ENCODE assay signal across 12 cellular contexts in genomic region chr3:63914312-63914711, GRCh38. TPM values are rescaled to one million over a fixed set of nuclear protein-coding genes. Genes with fewer than 3 reads are reported as not detected.
DNase-seq lines count a peak whose midpoint lies in the region; ATAC-seq, FAIRE-seq and TF ChIP-seq lines count a peak whose summit lies in the region.
"Had no signal": no experiment of that assay in that cellular context is flagged by ENCODE, and none has a peak within 500 bp of the region (broad histone marks: within the 10 kb centered on the region; RNA-seq: fewer than 3 reads in every experiment).

No MANE protein-coding gene starts in this region.

- no peak for TF ChIP-seq RAD21 in HepG2 (CRISPR knock-in tag; IDR thresholded peaks at IDR 0.05)

- H3K27ac ChIP-seq in HepG2 (ENCODE audit: extremely low read length, insufficient read depth, low read length) (peak overlapping the region; percentile 98), thyroid gland (peak overlapping the region; percentile 21 to 99 (median 86)), aorta (ENCODE audit: low read depth in 1 of 2, low read length in 2 of 2) (no peak overlapping the region), endodermal cell (ENCODE audit: low read depth, low read length) (no peak overlapping the region)

- DNase-seq in activated T-cell treated with anti-CD3 and anti-CD28 coated beads, Interleukin-2, amount 50 U/mL, for 24 hours: no peak
- DNase-seq in activated T-cell treated with anti-CD3 and anti-CD28 coated beads, Interleukin-2, amount 50 U/mL, for 1 hour: no peak
- DNase-seq in activated naive CD8-positive, alpha-beta T cell treated with anti-CD3 and anti-CD28 coated beads, Interleukin-2, amount 50 U/mL, for 24 hours: no peak
- DNase-seq in HepG2 (ENCODE audit: low spot score): no peak
- DNase-seq in thyroid gland: peak; percentile 68 to 69
- DNase-seq in aorta: no peak
- no peak for DNase-seq in endodermal cell
- DNase-seq: Caco-2 had no signal

- H3K4me1 Mint-ChIP-seq in activated T-cell treated with anti-CD3 and anti-CD28 coated beads, Interleukin-2, amount 50 U/mL, for 24 hours (ENCODE audit: low read depth): peaks cover 71% of the 10 kb centered on the region
- peaks cover 67% of the 10 kb centered on the region for H3K4me1 Mint-ChIP-seq in activated naive CD8-positive, alpha-beta T cell treated with anti-CD3 and anti-CD28 coated beads, Interleukin-2, amount 50 U/mL, for 24 hours
- peaks cover 22% of the 10 kb centered on the region for H3K4me1 Mint-ChIP-seq in endodermal cell

- peak overlapping the region; percentile 92 for H3K4me2 ChIP-seq in HepG2 (ENCODE audit: low read depth, low read length)

- no peaks in the 10 kb centered on the region for H4K20me1 ChIP-seq in HepG2 (ENCODE audit: insufficient read depth, low read length)

- no peak for FAIRE-seq in HepG2 (lab: Jason Lieb, UNC)

- H3K4me3 Mint-ChIP-seq in activated T-cell treated with anti-CD3 and anti-CD28 coated beads, Interleukin-2, amount 50 U/mL, for 24 hours: peak overlapping the region; percentile 89
- peak overlapping the region; percentile 87 for H3K4me3 Mint-ChIP-seq in activated naive CD8-positive, alpha-beta T cell treated with anti-CD3 and anti-CD28 coated beads, Interleukin-2, amount 50 U/mL, for 24 hours
- H3K4me3 Mint-ChIP-seq in endodermal cell: no peak overlapping the region

- no TSS peak for BruUV-seq in HepG2 (replicated peaks; lab: Mats Ljungman, UMichigan)

- no peak overlapping the region for H3K27ac Mint-ChIP-seq in activated T-cell treated with anti-CD3 and anti-CD28 coated beads, Interleukin-2, amount 50 U/mL, for 24 hours
- no peak overlapping the region for H3K27ac Mint-ChIP-seq in activated naive CD8-positive, alpha-beta T cell treated with anti-CD3 and anti-CD28 coated beads, Interleukin-2, amount 50 U/mL, for 24 hours
- H3K27ac Mint-ChIP-seq in endodermal cell: no peak overlapping the region

- TF ChIP-seq EP300 in HepG2 (IDR thresholded peaks at IDR 0.05; ENCODE audit: low read depth in 2 of 2, low read length in 2 of 2): no peak
- no peak for TF ChIP-seq EP300 in HepG2 (CRISPR knock-in tag; IDR thresholded peaks at IDR 0.05; ENCODE audit: borderline replicate concordance)

- POLR2A ChIA-PET in HepG2 (lab: Yijun Ruan, JAX): no interaction called here

- no peak for ATAC-seq in activated naive CD8-positive, alpha-beta T cell treated with anti-CD3 and anti-CD28 coated beads, Interleukin-2, amount 50 U/mL, for 24 hours
- no peak for ATAC-seq in HepG2
- ATAC-seq in GM21717 (IDR thresholded peaks at IDR 0.05; ENCODE audit: unreplicated experiment): no peak
- ATAC-seq in aorta (ENCODE audit: low FRiP score): no peak

- peaks cover 36% of the 10 kb centered on the region for H3K4me1 ChIP-seq in HepG2 (ENCODE audit: insufficient read depth, low read length)
- H3K4me1 ChIP-seq in thyroid gland: peaks cover 20 to 26% of the 10 kb centered on the region in 2 donors
- peaks cover 0 to 4% of the 10 kb centered on the region in 2 donors for H3K4me1 ChIP-seq in aorta (ENCODE audit: control insufficient read depth in 1 of 2, insufficient read depth in 2 of 2, low read length in 2 of 2)
- peaks cover 4% of the 10 kb centered on the region for H3K4me1 ChIP-seq in endodermal cell (ENCODE audit: control insufficient read depth, insufficient read depth, low read length)

- H3K36me3 ChIP-seq in HepG2 (replicated peaks in 1 of 2; ENCODE audit: control insufficient read depth in 1 of 2, insufficient read depth in 2 of 2, low read length in 2 of 2): peaks cover 9 to 18% of the 10 kb centered on the region in 2 experiments; a peak in 4 of 5 replicates
- peaks cover 0 to 6% of the 10 kb centered on the region in 2 donors for H3K36me3 ChIP-seq in thyroid gland
- H3K36me3 ChIP-seq in aorta (ENCODE audit: control insufficient read depth in 1 of 2, insufficient read depth in 2 of 2, low read length in 1 of 2): no peaks in the 10 kb centered on the region
- peaks cover 54% of the 10 kb centered on the region for H3K36me3 ChIP-seq in endodermal cell (ENCODE audit: control insufficient read depth, insufficient read depth, low read length)

- TF ChIP-seq CTCF in HepG2 (CRISPR knock-in tag; IDR thresholded peaks at IDR 0.05) (no peak), thyroid gland (IDR thresholded peaks at IDR 0.05) (peak in 2 of 6 experiments; percentile 13 to 27), endodermal cell (conservative IDR thresholded peaks at IDR 0.05) (no peak)

- peaks cover 31% of the 10 kb centered on the region for H3K79me2 ChIP-seq in HepG2 (ENCODE audit: insufficient read depth, low read length)

- H3K9me3 Mint-ChIP-seq in activated T-cell treated with anti-CD3 and anti-CD28 coated beads, Interleukin-2, amount 50 U/mL, for 24 hours: no peaks in the 10 kb centered on the region
- no peaks in the 10 kb centered on the region for H3K9me3 Mint-ChIP-seq in activated naive CD8-positive, alpha-beta T cell treated with anti-CD3 and anti-CD28 coated beads, Interleukin-2, amount 50 U/mL, for 24 hours
- peaks cover 2% of the 10 kb centered on the region for H3K9me3 Mint-ChIP-seq in endodermal cell

- H3K4me3 ChIP-seq in HepG2 (replicated peaks in 1 of 3; ENCODE audit: insufficient read depth in 1 of 3, low read depth in 2 of 3, low read length in 3 of 3) (peak overlapping the region in 1 of 3 experiments; percentile 61; a peak in 1 of 6 replicates), thyroid gland (replicated peaks in 1 of 3) (no peak overlapping the region), aorta (ENCODE audit: low read length in 2 of 2) (no peak overlapping the region), endodermal cell (ENCODE audit: low read length) (no peak overlapping the region)

- H3K27me3 ChIP-seq in HepG2 (ENCODE audit: control insufficient read depth in 1 of 2, insufficient read depth in 2 of 2, low read length in 2 of 2): no peaks in the 10 kb centered on the region
- no peaks in the 10 kb centered on the region for H3K27me3 ChIP-seq in thyroid gland
- H3K27me3 ChIP-seq in aorta (ENCODE audit: control insufficient read depth in 1 of 2, insufficient read depth in 2 of 2, low read length in 1 of 2): no peaks in the 10 kb centered on the region
- no peaks in the 10 kb centered on the region for H3K27me3 ChIP-seq in endodermal cell (ENCODE audit: control insufficient read depth, insufficient read depth, low read length, poor library complexity, severe bottlenecking)

- TF ChIP-seq POLR2A in HepG2 (IDR thresholded peaks at IDR 0.05; ENCODE audit: insufficient read depth in 1 of 2, low read depth in 2 of 2, low read length in 2 of 2): no peak
- TF ChIP-seq POLR2A in thyroid gland (IDR thresholded peaks at IDR 0.05): no peak

- peak overlapping the region; percentile 62; the same call in 1 of the 2 replicates for H3K9ac ChIP-seq in HepG2 (ENCODE audit: insufficient read depth, low read depth, low read length)
- H3K9ac ChIP-seq in endodermal cell (ENCODE audit: extremely low read depth, low read length, poor library complexity, severe bottlenecking): no peak overlapping the region

- no peak overlapping the region for H2AFZ ChIP-seq in HepG2 (ENCODE audit: low read length)

- CTCF ChIA-PET in HepG2 (lab: Yijun Ruan, JAX; ENCODE audit: low intra/inter-chr PET ratio, low total read pairs): no interaction called here

- H3K36me3 Mint-ChIP-seq in activated T-cell treated with anti-CD3 and anti-CD28 coated beads, Interleukin-2, amount 50 U/mL, for 24 hours (ENCODE audit: low read depth): peaks cover 62% of the 10 kb centered on the region
- H3K36me3 Mint-ChIP-seq in activated naive CD8-positive, alpha-beta T cell treated with anti-CD3 and anti-CD28 coated beads, Interleukin-2, amount 50 U/mL, for 24 hours (ENCODE audit: low read depth): peaks cover 51% of the 10 kb centered on the region
- peaks cover 50% of the 10 kb centered on the region for H3K36me3 Mint-ChIP-seq in endodermal cell (ENCODE audit: low read depth)

- WGBS in HepG2 (ENCODE audit: low lambda C conversion rate): 78% methylated on average over 5 of the region's 5 CpGs
- 51 to 57% methylated on average over 5 of the region's 5 CpGs for WGBS in thyroid gland, 2 donors
- 41 to 45% methylated on average over 5 of the region's 5 CpGs for WGBS in aorta, 2 donors
- 98% methylated on average over 4 to 5 of the region's 5 CpGs for WGBS in endodermal cell (ENCODE audit: insufficient coverage in 1 of 2, insufficient read length in 1 of 2), 2 experiments

- in situ Hi-C loops in HepG2 (cut with HindIII; ENCODE audit: extremely low pct_ligation_motif_present, low pct_unique_long_range_greater_than_20kb): loop anchor here (5.0 to 10.0 kb wide), 2 partner anchors 50 to 78 kb away; partner anchors contain the start of genes ATXN7 and THOC7

- H3K27me3 Mint-ChIP-seq in activated T-cell treated with anti-CD3 and anti-CD28 coated beads, Interleukin-2, amount 50 U/mL, for 24 hours: no peaks in the 10 kb centered on the region
- H3K27me3 Mint-ChIP-seq in activated naive CD8-positive, alpha-beta T cell treated with anti-CD3 and anti-CD28 coated beads, Interleukin-2, amount 50 U/mL, for 24 hours: no peaks in the 10 kb centered on the region
- peaks cover 5% of the 10 kb centered on the region for H3K27me3 Mint-ChIP-seq in endodermal cell (ENCODE audit: insufficient read depth)

- H3K9me3 ChIP-seq in HepG2 (ENCODE audit: low read length) (no peaks in the 10 kb centered on the region), thyroid gland (no peaks in the 10 kb centered on the region), aorta (ENCODE audit: control insufficient read depth, low read length) (no peaks in the 10 kb centered on the region), endodermal cell (ENCODE audit: control insufficient read depth, low read length) (no peaks in the 10 kb centered on the region)
- H3K9me3 ChIP-seq: Caco-2 had no signal

- intact Hi-C loops in HepG2 (cut with micrococcal nuclease; ENCODE audit: unreplicated experiment) (loop anchor here (5.0 kb wide), 1 partner anchor 48 kb away; no protein-coding TSS in a partner anchor), thyroid gland (cut with DNase I) (loop anchor here (10.0 kb wide), 1 partner anchor 50 kb away; the partner anchor contains the start of genes ATXN7 and THOC7), aorta (cut with DNase I) (loop anchor here (5.0 to 10.0 kb wide), 2 partner anchors 52 to 80 kb away; partner anchors contain the start of genes ATXN7 (in 2 of the 2) and THOC7 (in 2 of the 2))

RNA-seq across cellular contexts. Expression of gene SCAANT1, which starts 2.1 kb away (rescaled TPM):
- not detected in 2 replicates for total RNA-seq in HepG2 (2016; rRNA removed; fragmentation: Illumina TruSeq; extraction: Trizol)
- 3.1 TPM in 1 of 2 replicates, not detected in the other for total RNA-seq in HepG2 (2016; cell fraction: cytosol; rRNA removed; fragmentation: Illumina TruSeq; extraction: Trizol; ENCODE audit: low read depth)
- total RNA-seq in HepG2 (2016; cell fraction: insoluble cytoplasmic fraction; rRNA removed; fragmentation: Illumina TruSeq; extraction: Trizol): 1.8 TPM in 1 of 2 replicates, not detected in the other
- not detected in 2 replicates for total RNA-seq in HepG2 (2016; cell fraction: membrane; rRNA removed; fragmentation: Illumina TruSeq; extraction: Trizol)
- 3.8 TPM in 1 of 2 replicates, not detected in the other for total RNA-seq in HepG2 (2016; cell fraction: nucleus; rRNA removed; fragmentation: Illumina TruSeq; extraction: Trizol)
- polyA plus RNA-seq in HepG2 (2011; rRNA removed): not detected in 2 replicates
- not detected in 2 replicates for polyA plus RNA-seq in HepG2 (2011; cell fraction: cytosol; rRNA removed)
- polyA plus RNA-seq in HepG2 (2011; cell fraction: nucleus; rRNA removed): not detected in 2 replicates
- polyA plus RNA-seq in HepG2 (2012): 2.0 TPM in 1 of 2 replicates, not detected in the other
- polyA plus RNA-seq in HepG2 (2016; cell fraction: cytosol; fragmentation: Illumina TruSeq; extraction: Trizol; ENCODE audit: low read depth): 1.5 TPM in 2 replicates
- not detected in 2 replicates for polyA plus RNA-seq in HepG2 (2016; cell fraction: insoluble cytoplasmic fraction; fragmentation: Illumina TruSeq; extraction: Trizol; ENCODE audit: low read depth)
- 1.5 TPM in 1 of 2 replicates, not detected in the other for polyA plus RNA-seq in HepG2 (2016; cell fraction: membrane; fragmentation: Illumina TruSeq; extraction: Trizol; ENCODE audit: low read depth)
- polyA plus RNA-seq in HepG2 (2016; cell fraction: nucleus; fragmentation: Illumina TruSeq; extraction: Trizol; ENCODE audit: insufficient read depth, low read depth): not detected in 2 replicates
- not detected in 2 replicates for polyA minus RNA-seq in HepG2 (2011; rRNA and poly(A)+ RNA removed; ENCODE audit: low replicate concordance)
- not detected in 2 replicates for polyA minus RNA-seq in HepG2 (2011; cell fraction: cytosol; rRNA and poly(A)+ RNA removed)
- polyA minus RNA-seq in HepG2 (2011; cell fraction: nucleus; rRNA and poly(A)+ RNA removed): 4.4 and 7.8 TPM in 2 replicates
- total RNA-seq in thyroid gland: not detected
- total RNA-seq in aorta: not detected
- not detected for polyA plus RNA-seq in aorta
- not detected for total RNA-seq in endodermal cell
- not detected for polyA plus RNA-seq in endodermal cell (2013, experiment 1 of 2)
- polyA plus RNA-seq in endodermal cell (2013, experiment 2 of 2): not detected
- total RNA-seq: Caco-2, SK-MEL-5, subcutaneous adipose tissue had no signal
- polyA plus RNA-seq: neural cell had no signal

RNA-seq across cellular contexts. Expression of gene ATXN7, which starts 50.6 kb away (rescaled TPM):
- 5.4 and 13.8 TPM in 2 replicates for total RNA-seq in HepG2 (2016; rRNA removed; fragmentation: Illumina TruSeq; extraction: Trizol)
- 6.8 and 8.0 TPM in 2 replicates for total RNA-seq in HepG2 (2016; cell fraction: cytosol; rRNA removed; fragmentation: Illumina TruSeq; extraction: Trizol; ENCODE audit: low read depth)
- total RNA-seq in HepG2 (2016; cell fraction: insoluble cytoplasmic fraction; rRNA removed; fragmentation: Illumina TruSeq; extraction: Trizol): 5.9 and 11.2 TPM in 2 replicates
- total RNA-seq in HepG2 (2016; cell fraction: membrane; rRNA removed; fragmentation: Illumina TruSeq; extraction: Trizol): 7.3 and 7.5 TPM in 2 replicates
- total RNA-seq in HepG2 (2016; cell fraction: nucleus; rRNA removed; fragmentation: Illumina TruSeq; extraction: Trizol): 40.8 and 41.1 TPM in 2 replicates
- polyA plus RNA-seq in HepG2 (2011; rRNA removed): 18.7 and 20.0 TPM in 2 replicates
- polyA plus RNA-seq in HepG2 (2011; cell fraction: cytosol; rRNA removed): 7.6 and 8.5 TPM in 2 replicates
- polyA plus RNA-seq in HepG2 (2011; cell fraction: nucleus; rRNA removed): 45.2 and 47.7 TPM in 2 replicates
- 6.4 and 9.3 TPM in 2 replicates for polyA plus RNA-seq in HepG2 (2012)
- 0.12 and 0.27 TPM in 2 replicates for polyA plus RNA-seq in HepG2 (2016; cell fraction: cytosol; fragmentation: Illumina TruSeq; extraction: Trizol; ENCODE audit: low read depth)
- polyA plus RNA-seq in HepG2 (2016; cell fraction: insoluble cytoplasmic fraction; fragmentation: Illumina TruSeq; extraction: Trizol; ENCODE audit: low read depth): 3.3 TPM in 2 replicates
- 0.78 and 0.88 TPM in 2 replicates for polyA plus RNA-seq in HepG2 (2016; cell fraction: membrane; fragmentation: Illumina TruSeq; extraction: Trizol; ENCODE audit: low read depth)
- 12.8 and 18.3 TPM in 2 replicates for polyA plus RNA-seq in HepG2 (2016; cell fraction: nucleus; fragmentation: Illumina TruSeq; extraction: Trizol; ENCODE audit: insufficient read depth, low read depth)
- polyA minus RNA-seq in HepG2 (2011; rRNA and poly(A)+ RNA removed; ENCODE audit: low replicate concordance): 71.6 and 73.2 TPM in 2 replicates
- 12.0 and 13.4 TPM in 2 replicates for polyA minus RNA-seq in HepG2 (2011; cell fraction: cytosol; rRNA and poly(A)+ RNA removed)
- polyA minus RNA-seq in HepG2 (2011; cell fraction: nucleus; rRNA and poly(A)+ RNA removed): 131 and 156 TPM in 2 replicates
- total RNA-seq in thyroid gland: 10 to 100 TPM; 23.2 to 51.8 (median 33.8) TPM
- total RNA-seq in aorta: 10 to 100 TPM; 52.3 to 52.5 TPM
- polyA plus RNA-seq in aorta: 1 to 10 TPM; 4.1 to 6.0 TPM
- 10 to 100 TPM; 28.1 to 28.8 TPM for total RNA-seq in endodermal cell
- 13.7 TPM for polyA plus RNA-seq in endodermal cell (2013, experiment 1 of 2)
- 12.5 TPM for polyA plus RNA-seq in endodermal cell (2013, experiment 2 of 2)

RNA-seq across cellular contexts. Expression of gene THOC7, which starts 50.7 kb away (rescaled TPM):
- total RNA-seq in HepG2 (2016; rRNA removed; fragmentation: Illumina TruSeq; extraction: Trizol) (63.5 and 80.4 TPM in 2 replicates), thyroid gland (10 to 100 TPM; 39.7 to 80.9 (median 43.1) TPM), aorta (10 to 100 TPM; 53.8 TPM), endodermal cell (100 to 1,000 TPM in 1 of 2 donors, 10 to 100 TPM in 1; 91.8 to 103 TPM)
- 77.9 and 86.5 TPM in 2 replicates for total RNA-seq in HepG2 (2016; cell fraction: cytosol; rRNA removed; fragmentation: Illumina TruSeq; extraction: Trizol; ENCODE audit: low read depth)
- total RNA-seq in HepG2 (2016; cell fraction: insoluble cytoplasmic fraction; rRNA removed; fragmentation: Illumina TruSeq; extraction: Trizol): 66.5 and 80.9 TPM in 2 replicates
- 75.0 and 86.4 TPM in 2 replicates for total RNA-seq in HepG2 (2016; cell fraction: membrane; rRNA removed; fragmentation: Illumina TruSeq; extraction: Trizol)
- total RNA-seq in HepG2 (2016; cell fraction: nucleus; rRNA removed; fragmentation: Illumina TruSeq; extraction: Trizol): 27.4 and 28.6 TPM in 2 replicates
- polyA plus RNA-seq in HepG2 (2011; rRNA removed) (26.5 and 32.8 TPM in 2 replicates), aorta (100 to 1,000 TPM in 1 of 2 donors, 10 to 100 TPM in 1; 64.7 to 150 TPM)
- 11.4 and 19.8 TPM in 2 replicates for polyA plus RNA-seq in HepG2 (2011; cell fraction: cytosol; rRNA removed)
- 4.0 and 6.9 TPM in 2 replicates for polyA plus RNA-seq in HepG2 (2011; cell fraction: nucleus; rRNA removed)
- polyA plus RNA-seq in HepG2 (2012): 42.7 and 59.7 TPM in 2 replicates
- polyA plus RNA-seq in HepG2 (2016; cell fraction: cytosol; fragmentation: Illumina TruSeq; extraction: Trizol; ENCODE audit: low read depth): 131 and 137 TPM in 2 replicates
- 111 and 112 TPM in 2 replicates for polyA plus RNA-seq in HepG2 (2016; cell fraction: insoluble cytoplasmic fraction; fragmentation: Illumina TruSeq; extraction: Trizol; ENCODE audit: low read depth)
- polyA plus RNA-seq in HepG2 (2016; cell fraction: membrane; fragmentation: Illumina TruSeq; extraction: Trizol; ENCODE audit: low read depth): 110 and 112 TPM in 2 replicates
- 54.5 and 57.0 TPM in 2 replicates for polyA plus RNA-seq in HepG2 (2016; cell fraction: nucleus; fragmentation: Illumina TruSeq; extraction: Trizol; ENCODE audit: insufficient read depth, low read depth)
- polyA minus RNA-seq in HepG2 (2011; rRNA and poly(A)+ RNA removed; ENCODE audit: low replicate concordance): 2.2 and 5.4 TPM in 2 replicates
- polyA minus RNA-seq in HepG2 (2011; cell fraction: cytosol; rRNA and poly(A)+ RNA removed): 8.1 and 9.6 TPM in 2 replicates
- 7.1 and 10.6 TPM in 2 replicates for polyA minus RNA-seq in HepG2 (2011; cell fraction: nucleus; rRNA and poly(A)+ RNA removed)
- polyA plus RNA-seq in endodermal cell (2013, experiment 1 of 2): 74.3 TPM
- polyA plus RNA-seq in endodermal cell (2013, experiment 2 of 2): 82.7 TPM

Comparison
In these comparisons a context has a peak if more than half of its experiments do, and no peak if none do; other contexts are left out.
1. DNase-seq: peak in thyroid gland (2 of 2); none in activated T-cell treated with anti-CD3 and anti-CD28 coated beads, Interleukin-2, amount 50 U/mL, for 24 hours (single experiment), activated T-cell treated with anti-CD3 and anti-CD28 coated beads, Interleukin-2, amount 50 U/mL, for 1 hour (single experiment), activated naive CD8-positive, alpha-beta T cell treated with anti-CD3 and anti-CD28 coated beads, Interleukin-2, amount 50 U/mL, for 24 hours (single experiment), HepG2 (single experiment), aorta (0 of 2) and endodermal cell (single experiment).
2. H3K27ac ChIP-seq: peak in HepG2 (single experiment) and thyroid gland (3 of 3); none in aorta (0 of 2) and endodermal cell (single experiment).